In genomic region chr4:38284294-38285045, GRCh38 we compare ENCODE assay signal across 1 cellular context.
TF ChIP-seq lines count a peak whose summit lies in the region.

No MANE protein-coding gene starts in this region.

TF ChIP-seq in K562, 482 proteins besides CTCF, POLR2A, EP300 and RAD21 (continued from another document):
- TF ChIP-seq ZNF512 (tag; IDR thresholded peaks at IDR 0.05) (no peak), MNT (conservative IDR thresholded peaks at IDR 0.05) (no peak), STAT5A (IDR thresholded peaks at IDR 0.05; ENCODE audit: borderline replicate concordance, low read length) (peak; percentile 31; the same call in 1 of the 2 replicates), PBX2 (CRISPR knock-in tag; IDR thresholded peaks at IDR 0.05; ENCODE audit: low read depth) (no peak), PBX2 (tag; conservative IDR thresholded peaks at IDR 0.05; ENCODE audit: low read depth) (no peak), TEAD2 (tag; IDR thresholded peaks at IDR 0.05) (no peak), CBFA2T3 (IDR thresholded peaks at IDR 0.05) (no peak), UBTF (IDR thresholded peaks at IDR 0.05; ENCODE audit: borderline replicate concordance in 1 of 2, low read depth in 2 of 2, low read length in 2 of 2) (no peak), SOX6 (IDR thresholded peaks at IDR 0.05) (peak; percentile 66), CBFB (CRISPR knock-in tag; IDR thresholded peaks at IDR 0.05) (no peak), CREB5 (CRISPR knock-in tag; IDR thresholded peaks at IDR 0.05) (no peak), EP400 (IDR thresholded peaks at IDR 0.05) (0 out of 2 replicates have a peak, but pooled peaks have one; percentile 13)
